ENCODE assay signal across 9 cellular contexts in genomic region chr12:6338955-6339761, GRCh38. TPM values are rescaled to one million over a fixed set of nuclear protein-coding genes. Genes with fewer than 3 reads are reported as not detected.
DNase-seq lines count a peak whose midpoint lies in the region; TF ChIP-seq lines count a peak whose summit lies in the region.
"Had no signal": no experiment of that assay in that cellular context is flagged by ENCODE, and none has a peak within 500 bp of the region (broad histone marks: within the 10 kb centered on the region; RNA-seq: fewer than 3 reads in every experiment).

No MANE protein-coding gene starts in this region.

- intact Hi-C loops in ascending aorta (cut with DNase I): loop anchor here (5.0 kb wide), 2 partner anchors 112 to 133 kb away; partner anchors contain the start of gene VAMP1

- H3K27me3 ChIP-seq in ascending aorta: no peaks in the 10 kb centered on the region
- H3K27me3 ChIP-seq in mucosa of rectum (ENCODE audit: control insufficient read depth in 2 of 2, insufficient read depth in 2 of 2, low read length in 2 of 2): no peaks in the 10 kb centered on the region

- H3K9me3 ChIP-seq in ascending aorta (no peaks in the 10 kb centered on the region), mucosa of rectum (ENCODE audit: control insufficient read depth in 2 of 2, low read length in 2 of 2) (no peaks in the 10 kb centered on the region)
- H3K9me3 ChIP-seq: mucosa of descending colon had no signal

- peak overlapping the region; percentile 98 to 100 for H3K9ac ChIP-seq in mucosa of rectum (ENCODE audit: low read depth in 1 of 2, low read length in 2 of 2)

- H3K27ac ChIP-seq in C4-2B: peak overlapping the region; percentile 98
- H3K27ac ChIP-seq in ascending aorta: peak overlapping the region; percentile 97 to 98
- H3K27ac ChIP-seq in mucosa of rectum (ENCODE audit: low read depth in 2 of 2, low read length in 2 of 2): peak overlapping the region; percentile 99 to 100

- peaks cover 7 to 9% of the 10 kb centered on the region in 2 donors for H3K36me3 ChIP-seq in ascending aorta
- peaks cover 6 to 9% of the 10 kb centered on the region in 2 donors for H3K36me3 ChIP-seq in mucosa of rectum (ENCODE audit: control insufficient read depth in 2 of 2, insufficient read depth in 2 of 2, low read length in 2 of 2)

- DNase-seq in ascending aorta (ENCODE audit: low spot score in 2 of 2): no peak
- DNase-seq in GF-D8 (lab: John Stamatoyannopoulos, UW): no peak
- no peak for DNase-seq in NCI-H2196 (lab: John Stamatoyannopoulos, UW; ENCODE audit: unreplicated experiment)
- DNase-seq in dermis blood vessel endothelial cell: no peak
- DNase-seq: activated T-cell treated with anti-CD3 and anti-CD28 coated beads, Interleukin-2, amount 50 U/mL, for 24 hours had no signal

- no peak for TF ChIP-seq CTCF in C4-2B (conservative IDR thresholded peaks at IDR 0.05)
- TF ChIP-seq CTCF in ascending aorta (IDR thresholded peaks at IDR 0.05): no peak

- H3K4me3 ChIP-seq in ascending aorta (peak overlapping the region; percentile 90 to 93), mucosa of rectum (ENCODE audit: low read length in 2 of 2) (peak overlapping the region; percentile 96 to 97)

- peaks cover 25 to 54% of the 10 kb centered on the region in 2 donors for H3K4me1 ChIP-seq in ascending aorta
- peaks cover 74 to 75% of the 10 kb centered on the region in 2 donors for H3K4me1 ChIP-seq in mucosa of rectum (ENCODE audit: control insufficient read depth in 2 of 2, insufficient read depth in 2 of 2, low read length in 2 of 2)

RNA-seq across cellular contexts. Expression of gene TNFRSF1A, which starts 2.7 kb away (rescaled TPM):
- 528 TPM for total RNA-seq in ascending aorta
- total RNA-seq in dermis blood vessel endothelial cell: 58.9 and 67.6 TPM in 2 replicates

RNA-seq across cellular contexts. Expression of gene PLEKHG6, which starts 28.7 kb away (rescaled TPM):
- total RNA-seq in ascending aorta (not detected), dermis blood vessel endothelial cell (0.09 TPM in 1 of 2 replicates, not detected in the other)
- total RNA-seq: NCI-H460 had no signal

RNA-seq across cellular contexts. Expression of gene SCNN1A, which starts 36.2 kb away (rescaled TPM):
- total RNA-seq in ascending aorta (14.3 TPM), dermis blood vessel endothelial cell (1.5 and 7.1 TPM in 2 replicates)

RNA-seq across cellular contexts. Expression of gene LTBR, which starts 44.8 kb away (rescaled TPM):
- total RNA-seq in ascending aorta (284 TPM), dermis blood vessel endothelial cell (46.4 and 74.0 TPM in 2 replicates)
